ENCODE assay signal across 8 cellular contexts in genomic region chr19:40623403-40624239, GRCh38. TPM values are rescaled to one million over a fixed set of nuclear protein-coding genes. Genes with fewer than 3 reads are reported as not detected.
A peak's percentile ranks its signal among the peaks of the same experiment; 100 is the strongest.
DNase-seq lines count a peak whose midpoint lies in the region; ATAC-seq and TF ChIP-seq lines count a peak whose summit lies in the region.

No MANE protein-coding gene starts in this region.

- 63 to 66% (median 64%) methylated on average over 41 of the region's 41 CpGs for WGBS in psoas muscle, 3 donors

- no peaks in the 10 kb centered on the region for H3K9me3 Mint-ChIP-seq in activated naive CD8-positive, alpha-beta T cell treated with anti-CD3 and anti-CD28 coated beads, Interleukin-2, amount 50 U/mL, for 24 hours
- H3K9me3 Mint-ChIP-seq in Calu3 (ENCODE audit: low read depth, unreplicated experiment) = peaks cover 3% of the 10 kb centered on the region

- intact Hi-C loops in Calu3 (cut with micrococcal nuclease; ENCODE audit: unreplicated experiment) (no loop called here), psoas muscle (cut with DNase I) (no loop called here)

- H3K4me1 Mint-ChIP-seq in activated naive CD8-positive, alpha-beta T cell treated with anti-CD3 and anti-CD28 coated beads, Interleukin-2, amount 50 U/mL, for 24 hours = peaks cover 24% of the 10 kb centered on the region
- H3K4me1 Mint-ChIP-seq in Calu3 (ENCODE audit: low read depth, unreplicated experiment) = no peaks in the 10 kb centered on the region

- H3K36me3 ChIP-seq in ES-I3 (ENCODE audit: insufficient read depth, low read length) (peaks cover 4% of the 10 kb centered on the region; the same call in 1 of the 2 replicates), psoas muscle (ENCODE audit: insufficient read depth in 1 of 2, low read depth in 1 of 2) (peaks cover 0 to 7% of the 10 kb centered on the region in 2 donors)

- H3K4me3 ChIP-seq in psoas muscle = no peak overlapping the region

- H3K9me3 ChIP-seq in ES-I3 (ENCODE audit: control insufficient read depth, insufficient read depth, low read length) (no peaks in the 10 kb centered on the region), psoas muscle (no peaks in the 10 kb centered on the region)

- no TSS peak for BruUV-seq in Calu3 (replicated peaks; lab: Mats Ljungman, UMichigan)

- H3K27ac ChIP-seq in psoas muscle = no peak overlapping the region

- no peak for TF ChIP-seq CTCF in Calu3 (IDR thresholded peaks at IDR 0.05; ENCODE audit: unreplicated experiment)
- TF ChIP-seq CTCF in psoas muscle (IDR thresholded peaks at IDR 0.05) = no peak

- DNase-seq in NCI-H2029 treated with DMSO at 0.1 percent for 48 hours (lab: John Stamatoyannopoulos, UW) (peak; percentile 92), left lobe of liver (ENCODE audit: low spot score) (no peak), Calu3 (no peak), psoas muscle (no peak)
- peak; percentile 39 for DNase-seq in activated naive CD8-positive, alpha-beta T cell treated with anti-CD3 and anti-CD28 coated beads, Interleukin-2, amount 50 U/mL, for 24 hours
- DNase-seq in NK-92 treated with Interleukin-12 subunit alpha and Interleukin-12 subunit beta, amount 100 ng/mL, for 24 hours (lab: John Stamatoyannopoulos, UW) = no peak

- H3K27me3 ChIP-seq in psoas muscle (ENCODE audit: insufficient read depth in 3 of 3, low read length in 2 of 3) = no peaks in the 10 kb centered on the region

- CTCF ChIA-PET in Calu3 (lab: Charles Lee) = interaction anchor here (0.6 to 0.9 kb wide), 4 partner anchors 11 to 621 kb away, joined by 3 to 6 read pairs (median 4); no protein-coding TSS in a partner anchor

- H3K36me3 Mint-ChIP-seq in activated naive CD8-positive, alpha-beta T cell treated with anti-CD3 and anti-CD28 coated beads, Interleukin-2, amount 50 U/mL, for 24 hours (ENCODE audit: low read depth) = peaks cover 38% of the 10 kb centered on the region
- H3K36me3 Mint-ChIP-seq in Calu3 (ENCODE audit: insufficient read depth, unreplicated experiment) = peaks cover 16% of the 10 kb centered on the region

- no peak overlapping the region for H3K27ac Mint-ChIP-seq in activated naive CD8-positive, alpha-beta T cell treated with anti-CD3 and anti-CD28 coated beads, Interleukin-2, amount 50 U/mL, for 24 hours
- no peak overlapping the region for H3K27ac Mint-ChIP-seq in Calu3 (ENCODE audit: unreplicated experiment)

- peak overlapping the region; percentile 19; the same call in 1 of the 2 replicates for H3K9ac ChIP-seq in ES-I3 (ENCODE audit: low read depth, low read length)

- no peak overlapping the region for H3K4me3 Mint-ChIP-seq in activated naive CD8-positive, alpha-beta T cell treated with anti-CD3 and anti-CD28 coated beads, Interleukin-2, amount 50 U/mL, for 24 hours
- no peak overlapping the region for H3K4me3 Mint-ChIP-seq in Calu3 (ENCODE audit: low read depth, unreplicated experiment)

- no peaks in the 10 kb centered on the region for H3K27me3 Mint-ChIP-seq in activated naive CD8-positive, alpha-beta T cell treated with anti-CD3 and anti-CD28 coated beads, Interleukin-2, amount 50 U/mL, for 24 hours
- H3K27me3 Mint-ChIP-seq in Calu3 (ENCODE audit: unreplicated experiment) = no peaks in the 10 kb centered on the region

- peak; percentile 26 for ATAC-seq in activated naive CD8-positive, alpha-beta T cell treated with anti-CD3 and anti-CD28 coated beads, Interleukin-2, amount 50 U/mL, for 24 hours
- ATAC-seq in left lobe of liver (peak; percentile 72), psoas muscle (no peak), HG02973 (IDR thresholded peaks at IDR 0.05; ENCODE audit: unreplicated experiment) (no peak)

- H3K4me1 ChIP-seq in ES-I3 (ENCODE audit: insufficient read depth, low read length) (no peaks in the 10 kb centered on the region; the same call in 1 of the 2 replicates), psoas muscle (no peaks in the 10 kb centered on the region)

RNA-seq across cellular contexts. Expression of gene LTBP4, which starts 22.5 kb away (rescaled TPM):
- total RNA-seq in left lobe of liver (41.6 TPM), Calu3 (2022) (14.1 and 20.3 TPM in 2 replicates), psoas muscle (10 to 100 TPM; 24.1 to 55.8 (median 44.0) TPM)
- polyA plus RNA-seq in psoas muscle = 10 to 100 TPM; 16.0 to 23.8 (median 20.6) TPM

RNA-seq across cellular contexts. Expression of gene SHKBP1, which starts 46.9 kb away (rescaled TPM):
- total RNA-seq in left lobe of liver (15.2 TPM), Calu3 (2022) (117 TPM in 2 replicates), psoas muscle (10 to 100 TPM; 12.4 to 17.4 (median 16.1) TPM)
- 10 to 100 TPM; 14.0 to 21.7 (median 20.3) TPM for polyA plus RNA-seq in psoas muscle

Comparison
In these comparisons a context has a peak if more than half of its experiments do, and no peak if none do; other contexts are left out.
1. DNase-seq: peak in NCI-H2029 treated with DMSO at 0.1 percent for 48 hours (single experiment) and activated naive CD8-positive, alpha-beta T cell treated with anti-CD3 and anti-CD28 coated beads, Interleukin-2, amount 50 U/mL, for 24 hours (single experiment); none in left lobe of liver (single experiment), Calu3 (single experiment), psoas muscle (0 of 2) and NK-92 treated with Interleukin-12 subunit alpha and Interleukin-12 subunit beta, amount 100 ng/mL, for 24 hours (single experiment).
2. ATAC-seq: peak in activated naive CD8-positive, alpha-beta T cell treated with anti-CD3 and anti-CD28 coated beads, Interleukin-2, amount 50 U/mL, for 24 hours (single experiment) and left lobe of liver (single experiment); none in psoas muscle (0 of 4) and HG02973 (single experiment).